8 cellular contexts compared by ENCODE assay signal in the genomic region with DNA sequence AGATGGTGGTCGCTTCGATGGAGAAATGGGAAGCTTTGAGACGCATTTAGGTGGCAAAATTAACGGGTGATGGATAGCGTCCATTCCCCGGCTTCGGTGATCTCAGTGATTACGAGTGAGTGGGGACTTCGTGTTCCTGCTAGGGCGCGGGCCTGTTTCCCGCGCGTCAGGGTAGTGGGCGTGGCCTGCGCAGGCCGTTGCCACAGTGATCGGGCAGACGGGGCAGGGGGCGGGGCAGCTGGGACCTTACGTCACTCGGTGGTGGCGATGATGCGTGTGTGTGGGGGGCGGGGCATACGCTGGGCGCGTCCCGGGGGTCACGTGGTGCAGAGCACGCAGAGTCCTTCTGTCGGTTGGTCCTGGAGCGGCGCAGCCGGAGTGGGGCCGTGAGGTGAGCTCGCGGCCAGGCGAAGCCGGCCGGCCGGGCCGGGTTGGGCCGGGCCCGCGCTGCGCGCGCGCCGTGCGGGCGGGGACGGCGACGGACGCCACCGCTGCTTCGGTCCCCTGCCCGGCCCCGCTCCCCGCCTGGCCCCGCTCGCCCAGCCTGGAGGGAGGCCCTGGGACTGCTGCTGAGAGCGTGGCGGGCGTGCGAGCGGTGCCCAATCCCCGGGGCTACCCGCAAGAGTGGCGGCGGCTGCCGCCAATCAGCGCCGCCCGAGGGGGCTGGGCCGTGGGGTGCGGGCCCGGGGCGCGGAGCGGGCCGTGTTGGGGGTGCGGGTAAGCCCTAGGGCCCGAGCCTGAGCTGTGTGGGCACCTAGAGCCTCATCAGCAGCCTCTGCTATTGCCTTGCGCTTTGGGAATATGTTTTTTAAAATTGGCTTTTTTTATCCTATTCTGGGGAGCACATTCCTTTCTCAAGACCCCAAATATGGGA. TPM values are rescaled to one million over a fixed set of nuclear protein-coding genes. Genes with fewer than 3 reads are reported as not detected.
DNase-seq lines count a peak whose midpoint lies in the region; ATAC-seq and TF ChIP-seq lines count a peak whose summit lies in the region.

A gene (plus strand): TSS at position 327 of the 874 bp plus-strand sequence. CDS start 29,508 bp downstream, outside the sequence.

- peak within 1 kb of the TSS; percentile 87 for H3K27ac ChIP-seq in VCaP
- H3K27ac ChIP-seq in skeletal muscle tissue (ENCODE audit: low read depth, low read length) = peak within 1 kb of the TSS; percentile 91

- peak; percentile 80 for DNase-seq in AG04449 (ENCODE audit: low read depth, low spot score)
- DNase-seq in NCI-H2196 treated with DMSO at 0.1 percent for 48 hours (lab: John Stamatoyannopoulos, UW; ENCODE audit: unreplicated experiment) = peak; percentile 99
- peak; percentile 85 to 99 for DNase-seq in T47D (ENCODE audit: low read depth in 1 of 2, low spot score in 1 of 2)

- CTCF ChIA-PET in AG04449 (lab: Yijun Ruan, JAX) = interaction anchor here (0.6 to 1.9 kb wide), 6 partner anchors 10 to 316 kb away, joined by 3 to 6 read pairs (median 4); no protein-coding TSS in a partner anchor

- TF ChIP-seq CTCF in AG04449 (IDR thresholded peaks at IDR 0.05; ENCODE audit: insufficient read depth, low read length, missing control alignments) (no peak), VCaP (conservative IDR thresholded peaks at IDR 0.05) (no peak)

- H3K9me3 ChIP-seq in iPS-18c (ENCODE audit: control insufficient read depth, insufficient read depth, low read length) (no peaks in the 10 kb centered on the region), skeletal muscle tissue (ENCODE audit: control insufficient read depth in 3 of 3, low read length in 3 of 3) (no peaks in the 10 kb centered on the region)

- in situ Hi-C loops in T47D (cut with HindIII; ENCODE audit: low pct_unique_long_range_greater_than_20kb, low sequenced_read_pairs) = no loop called here

- peak; percentile 62 for ATAC-seq in GM18873 (IDR thresholded peaks at IDR 0.05; ENCODE audit: low FRiP score, unreplicated experiment)
- peak; percentile 67 for ATAC-seq in HG03139 (IDR thresholded peaks at IDR 0.05; ENCODE audit: unreplicated experiment)

- no peaks in the 10 kb centered on the region for H3K27me3 ChIP-seq in skeletal muscle tissue (ENCODE audit: control insufficient read depth in 3 of 3, insufficient read depth in 3 of 3, low read length in 3 of 3)

- POLR2A ChIA-PET in AG04449 (lab: Yijun Ruan, JAX) = interaction anchor here (0.5 to 2.6 kb wide), 7 partner anchors 12 to 182 kb away, joined by 3 to 26 read pairs (median 4); a partner anchor contains a TSS

- H3K4me3 ChIP-seq in AG04449 (ENCODE audit: low read depth, low read length) = peak within 1 kb of the TSS; percentile 83
- peak within 1 kb of the TSS; percentile 63 for H3K4me3 ChIP-seq in iPS-18c (ENCODE audit: insufficient read depth, low read depth, low read length)
- H3K4me3 ChIP-seq in skeletal muscle tissue (ENCODE audit: low read length in 3 of 3) = peak within 1 kb of the TSS; percentile 90 to 97 (median 91)

- H3K36me3 ChIP-seq in skeletal muscle tissue (ENCODE audit: control insufficient read depth in 3 of 3, insufficient read depth in 3 of 3, low read length in 3 of 3) = peaks cover 0 to 6% (median 0%) of the 10 kb centered on the region in 3 donors

- H3K9ac ChIP-seq in skeletal muscle tissue (ENCODE audit: low read depth in 1 of 3, low read length in 3 of 3) = peak within 1 kb of the TSS; percentile 89 to 96 (median 93)

- H3K4me1 ChIP-seq in skeletal muscle tissue (ENCODE audit: control insufficient read depth in 3 of 3, insufficient read depth in 3 of 3, low read length in 3 of 3) = peaks cover 51 to 60% (median 59%) of the 10 kb centered on the region in 3 donors

RNA-seq across cellular contexts. Expression of the gene that starts here (rescaled TPM):
- total RNA-seq in skeletal muscle tissue = 26.6 TPM

Comparison
In these comparisons a context has a peak if more than half of its experiments do, and no peak if none do; other contexts are left out.
1. Peak in every context shown above with its lines: DNase-seq, ATAC-seq, H3K4me3 ChIP-seq and H3K27ac ChIP-seq.